ENCODE assay signal across 14 cellular contexts in genomic region chr5:178238711-178239592, GRCh38. TPM values are rescaled to one million over a fixed set of nuclear protein-coding genes. Genes with fewer than 3 reads are reported as not detected.
DNase-seq lines count a peak whose midpoint lies in the region; ATAC-seq and TF ChIP-seq lines count a peak whose summit lies in the region.
"Had no signal": no experiment of that assay in that cellular context is flagged by ENCODE, and none has a peak within 500 bp of the region (broad histone marks: within the 10 kb centered on the region; RNA-seq: fewer than 3 reads in every experiment).

No MANE protein-coding gene starts in this region.

- H3K27ac Mint-ChIP-seq in central memory CD8-positive, alpha-beta T cell (ENCODE audit: low read depth): peak overlapping the region; percentile 79

- peak overlapping the region; percentile 69 for H3K4me2 ChIP-seq in DOHH2 (ENCODE audit: low read length)
- no peak overlapping the region for H3K4me2 ChIP-seq in osteoblast (ENCODE audit: insufficient read depth, low read length)

- H3K4me1 Mint-ChIP-seq in central memory CD8-positive, alpha-beta T cell: peaks cover 49% of the 10 kb centered on the region

- no peaks in the 10 kb centered on the region for H4K20me1 ChIP-seq in DOHH2 (ENCODE audit: control insufficient read depth, insufficient read depth, low read depth, low read length)
- H4K20me1 ChIP-seq in osteoblast (ENCODE audit: insufficient read depth, low read length): no peaks in the 10 kb centered on the region

- peaks cover 74% of the 10 kb centered on the region for H3K4me1 ChIP-seq in DOHH2 (ENCODE audit: control insufficient read depth, low read length)
- H3K4me1 ChIP-seq in osteoblast (ENCODE audit: insufficient read depth, low read length): peaks cover 9% of the 10 kb centered on the region
- H3K4me1 ChIP-seq in ascending aorta: no peaks in the 10 kb centered on the region

- ATAC-seq in central memory CD8-positive, alpha-beta T cell (replicated peaks; ENCODE audit: extremely low read depth, poor library complexity, severe bottlenecking): peak; percentile 66

- H3K9me2 ChIP-seq in DOHH2 (replicated peaks; ENCODE audit: control insufficient read depth, low read length): no peaks in the 10 kb centered on the region

- H3K79me2 ChIP-seq in DOHH2 (ENCODE audit: control insufficient read depth, low read length): no peaks in the 10 kb centered on the region
- H3K79me2 ChIP-seq in osteoblast (ENCODE audit: insufficient read depth, low read length): no peaks in the 10 kb centered on the region

- DNase-seq in central memory CD8-positive, alpha-beta T cell (ENCODE audit: low spot score in 2 of 2): peak in 1 of 2 donors; percentile 48
- peak; percentile 77 for DNase-seq in osteoblast (ENCODE audit: insufficient read length, low spot score, missing footprints)
- DNase-seq in medulla oblongata (ENCODE audit: extremely low spot score): no peak
- DNase-seq in NCI-H146 treated with DMSO at 0.1 percent for 48 hours (lab: John Stamatoyannopoulos, UW; ENCODE audit: unreplicated experiment): no peak
- no peak for DNase-seq in retina
- no peak for DNase-seq in ascending aorta (ENCODE audit: low spot score in 2 of 2)
- DNase-seq: dorsolateral prefrontal cortex, NCI-H1930, RPMI8226 had no signal

- TF ChIP-seq CTCF in DOHH2 (IDR thresholded peaks at IDR 0.05; ENCODE audit: low read depth, low read length, poor library complexity, severe bottlenecking): no peak
- TF ChIP-seq CTCF in osteoblast (IDR thresholded peaks at IDR 0.05; ENCODE audit: extremely low read depth, low read depth, low read length): no peak
- TF ChIP-seq CTCF in ascending aorta (IDR thresholded peaks at IDR 0.05): no peak

- H3K4me3 ChIP-seq in DOHH2 (ENCODE audit: low read length) (peak overlapping the region; percentile 58), osteoblast (ENCODE audit: insufficient read depth, low read length) (no peak overlapping the region), ascending aorta (no peak overlapping the region)
- H3K4me3 ChIP-seq: dorsolateral prefrontal cortex had no signal

- peak overlapping the region; percentile 61 for H3K4me3 Mint-ChIP-seq in central memory CD8-positive, alpha-beta T cell
- H3K4me3 Mint-ChIP-seq: neural crest cell had no signal

- intact Hi-C loops in ascending aorta (cut with DNase I): no loop called here

- peaks cover 9% of the 10 kb centered on the region for H3K36me3 Mint-ChIP-seq in central memory CD8-positive, alpha-beta T cell (ENCODE audit: insufficient read depth)

- no peaks in the 10 kb centered on the region for H3K36me3 ChIP-seq in DOHH2 (ENCODE audit: control insufficient read depth, low read length)
- no peaks in the 10 kb centered on the region for H3K36me3 ChIP-seq in KOPT-K1 (ENCODE audit: insufficient read depth, low read length)
- H3K36me3 ChIP-seq in osteoblast (ENCODE audit: insufficient read depth, low read length): no peaks in the 10 kb centered on the region
- no peaks in the 10 kb centered on the region for H3K36me3 ChIP-seq in ascending aorta

- no peaks in the 10 kb centered on the region for H3K27me3 Mint-ChIP-seq in central memory CD8-positive, alpha-beta T cell

- H3K9me3 Mint-ChIP-seq in central memory CD8-positive, alpha-beta T cell: no peaks in the 10 kb centered on the region
- H3K9me3 Mint-ChIP-seq: neural crest cell had no signal

- H2AFZ ChIP-seq in osteoblast (ENCODE audit: low read length): no peak overlapping the region

- H3K27ac ChIP-seq in DOHH2 (ENCODE audit: low read depth, low read length) (peak overlapping the region; percentile 88), KOPT-K1 (ENCODE audit: low read depth, low read length, poor library complexity, severe bottlenecking) (peak overlapping the region; percentile 36), osteoblast (ENCODE audit: low read depth, low read length) (no peak overlapping the region), ascending aorta (no peak overlapping the region)

- H3K27me3 ChIP-seq in DOHH2 (ENCODE audit: control insufficient read depth, low read length) (no peaks in the 10 kb centered on the region), osteoblast (ENCODE audit: insufficient read depth, low read length) (no peaks in the 10 kb centered on the region), ascending aorta (no peaks in the 10 kb centered on the region)
- H3K27me3 ChIP-seq: dorsolateral prefrontal cortex had no signal

- peaks cover 28% of the 10 kb centered on the region for H3F3A ChIP-seq in DOHH2 (ENCODE audit: control insufficient read depth, insufficient read depth)

- H3K9me3 ChIP-seq in DOHH2 (ENCODE audit: control insufficient read depth, insufficient read depth, low read length) (no peaks in the 10 kb centered on the region), KOPT-K1 (ENCODE audit: insufficient read depth, low read length, poor library complexity, severe bottlenecking) (no peaks in the 10 kb centered on the region), osteoblast (ENCODE audit: low read depth, low read length) (no peaks in the 10 kb centered on the region), ascending aorta (no peaks in the 10 kb centered on the region)

RNA-seq across cellular contexts. Expression of gene PHYKPL, which starts 6.3 kb away (rescaled TPM):
- total RNA-seq in osteoblast (35.1 and 36.5 TPM in 2 replicates), ascending aorta (89.3 TPM)

RNA-seq across cellular contexts. Expression of gene HNRNPAB, which starts 34.6 kb away (rescaled TPM):
- total RNA-seq in osteoblast: 40.9 and 42.4 TPM in 2 replicates
- 99.2 TPM for total RNA-seq in ascending aorta

RNA-seq across cellular contexts. Expression of gene GMCL2, which starts 51.8 kb away (rescaled TPM):
- total RNA-seq in osteoblast: not detected in 2 replicates
- total RNA-seq in ascending aorta: not detected
- total RNA-seq: Daoy, H4, neural crest cell had no signal

Comparison
In these comparisons a context has a peak if more than half of its experiments do, and no peak if none do; other contexts are left out.
1. H3K27ac ChIP-seq: peak in DOHH2 (single experiment) and KOPT-K1 (single experiment); none in osteoblast (single experiment) and ascending aorta (0 of 2).